In the genomic region with DNA sequence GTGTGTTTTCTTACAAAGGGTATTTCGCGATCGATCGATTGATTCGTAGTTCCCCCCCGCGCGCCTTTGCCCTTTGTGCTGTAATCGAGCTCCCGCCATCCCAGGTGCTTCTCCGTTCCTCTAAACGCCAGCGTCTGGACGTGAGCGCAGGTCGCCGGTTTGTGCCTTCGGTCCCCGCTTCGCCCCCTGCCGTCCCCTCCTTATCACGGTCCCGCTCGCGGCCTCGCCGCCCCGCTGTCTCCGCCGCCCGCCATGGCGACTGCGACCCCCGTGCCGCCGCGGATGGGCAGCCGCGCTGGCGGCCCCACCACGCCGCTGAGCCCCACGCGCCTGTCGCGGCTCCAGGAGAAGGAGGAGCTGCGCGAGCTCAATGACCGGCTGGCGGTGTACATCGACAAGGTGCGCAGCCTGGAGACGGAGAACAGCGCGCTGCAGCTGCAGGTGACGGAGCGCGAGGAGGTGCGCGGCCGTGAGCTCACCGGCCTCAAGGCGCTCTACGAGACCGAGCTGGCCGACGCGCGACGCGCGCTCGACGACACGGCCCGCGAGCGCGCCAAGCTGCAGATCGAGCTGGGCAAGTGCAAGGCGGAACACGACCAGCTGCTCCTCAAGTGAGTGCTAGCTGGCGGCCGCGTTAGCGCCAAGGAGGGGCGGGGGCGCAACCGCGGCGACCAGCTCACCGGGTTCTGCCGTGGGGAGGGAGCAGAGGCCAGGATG, we compare ENCODE assay signal across 8 cellular contexts. TPM values are rescaled to one million over a fixed set of nuclear protein-coding genes. Genes with fewer than 3 reads are reported as not detected.
DNase-seq lines count a peak whose midpoint lies in the region; ATAC-seq and TF ChIP-seq lines count a peak whose summit lies in the region.

No MANE protein-coding gene starts in this region.

- H3K27me3 ChIP-seq in NT2/D1 (ENCODE audit: insufficient read depth, insufficient read length): no peaks in the 10 kb centered on the region
- H3K27me3 ChIP-seq in naive thymus-derived CD4-positive, alpha-beta T cell (ENCODE audit: control insufficient read depth in 2 of 2, insufficient read depth in 2 of 2, low read length in 2 of 2): no peaks in the 10 kb centered on the region

- POLR2A ChIA-PET in naive thymus-derived CD4-positive, alpha-beta T cell (lab: Charles Lee): interaction anchor here (0.8 to 3.1 kb wide), 22 partner anchors 8 to 1305 kb away, joined by 3 to 31 read pairs (median 4); a partner anchor contains a TSS

- peaks cover 15% of the 10 kb centered on the region for H3K36me3 Mint-ChIP-seq in activated T-helper 1 cell treated with anti-CD3 and anti-CD28 coated beads, Interleukin-12 subunit alpha, Interleukin-12 subunit beta, Interleukin-2, Interleukin-4 antibody, amounts not matched to agents 30 ng/mL and 10 ng/mL and 1 ng/mL, durations not matched to agents 14 hours and 24 hours and 36 hours (ENCODE audit: low read depth)
- peaks cover 0 to 14% (median 0%) of the 10 kb centered on the region in 5 donors for H3K36me3 Mint-ChIP-seq in naive thymus-derived CD4-positive, alpha-beta T cell
- H3K36me3 Mint-ChIP-seq in stimulated activated naive B cell treated with anti-CD40 and anti-IgM and Interleukin-4, amounts not matched to agents 10 μg/mL and 1 μg/mL and 100 μg/mL, for 72 hours: peaks cover 8 to 11% of the 10 kb centered on the region in 2 donors

- H3K27ac Mint-ChIP-seq in activated T-helper 1 cell treated with anti-CD3 and anti-CD28 coated beads, Interleukin-12 subunit alpha, Interleukin-12 subunit beta, Interleukin-2, Interleukin-4 antibody, amounts not matched to agents 30 ng/mL and 10 ng/mL and 1 ng/mL, durations not matched to agents 14 hours and 24 hours and 36 hours: peak overlapping the region; percentile 95
- H3K27ac Mint-ChIP-seq in naive thymus-derived CD4-positive, alpha-beta T cell: peak overlapping the region; percentile 91 to 99 (median 95)
- peak overlapping the region; percentile 98 for H3K27ac Mint-ChIP-seq in stimulated activated naive B cell treated with anti-CD40 and anti-IgM and Interleukin-4, amounts not matched to agents 10 μg/mL and 1 μg/mL and 100 μg/mL, for 72 hours

- H3K4me1 ChIP-seq in NT2/D1 (ENCODE audit: insufficient read depth, insufficient read length): no peaks in the 10 kb centered on the region
- peaks cover 18 to 22% of the 10 kb centered on the region in 2 donors for H3K4me1 ChIP-seq in naive thymus-derived CD4-positive, alpha-beta T cell (ENCODE audit: control insufficient read depth in 2 of 2, insufficient read depth in 2 of 2, low read length in 2 of 2)

- peak overlapping the region; percentile 94 for H3K4me3 ChIP-seq in NT2/D1 (ENCODE audit: insufficient read length, low read depth)
- peak overlapping the region; percentile 93 for H3K4me3 ChIP-seq in naive thymus-derived CD4-positive, alpha-beta T cell (ENCODE audit: low read length)

- peak overlapping the region; percentile 90 for H3K4me3 Mint-ChIP-seq in activated T-helper 1 cell treated with anti-CD3 and anti-CD28 coated beads, Interleukin-12 subunit alpha, Interleukin-12 subunit beta, Interleukin-2, Interleukin-4 antibody, amounts not matched to agents 30 ng/mL and 10 ng/mL and 1 ng/mL, durations not matched to agents 14 hours and 24 hours and 36 hours
- peak overlapping the region; percentile 89 to 97 (median 96) for H3K4me3 Mint-ChIP-seq in naive thymus-derived CD4-positive, alpha-beta T cell
- peak overlapping the region; percentile 98 for H3K4me3 Mint-ChIP-seq in stimulated activated naive B cell treated with anti-CD40 and anti-IgM and Interleukin-4, amounts not matched to agents 10 μg/mL and 1 μg/mL and 100 μg/mL, for 72 hours

- ATAC-seq in HG02759 (IDR thresholded peaks at IDR 0.05; ENCODE audit: unreplicated experiment) (peak; percentile 14), HG02870 (IDR thresholded peaks at IDR 0.05; ENCODE audit: unreplicated experiment) (no peak)
- peak; percentile 29 for ATAC-seq in naive thymus-derived CD4-positive, alpha-beta T cell
- peak; percentile 46 to 51 for ATAC-seq in stimulated activated naive B cell treated with anti-CD40 and anti-IgM and Interleukin-4, amounts not matched to agents 10 μg/mL and 1 μg/mL and 100 μg/mL, for 72 hours (replicated peaks)

- intact Hi-C loops in activated T-helper 1 cell treated with anti-CD3 and anti-CD28 coated beads, Interleukin-12 subunit alpha, Interleukin-12 subunit beta, Interleukin-2, Interleukin-4 antibody, amounts not matched to agents 30 ng/mL and 10 ng/mL and 1 ng/mL, durations not matched to agents 14 hours and 24 hours and 36 hours (cut with micrococcal nuclease): loop anchor here (1.0 to 10.0 kb wide), 4 partner anchors 47 to 1307 kb away; a partner anchor contains a TSS
- intact Hi-C loops in naive thymus-derived CD4-positive, alpha-beta T cell (cut with micrococcal nuclease): loop anchor here (1.0 to 10.0 kb wide), 10 partner anchors 35 to 741 kb away; a partner anchor contains a TSS

- CTCF ChIA-PET in naive thymus-derived CD4-positive, alpha-beta T cell (lab: Charles Lee): interaction anchor here (0.6 to 6.0 kb wide), 11 partner anchors 19 to 297 kb away, joined by 3 to 95 read pairs (median 4); a partner anchor contains a TSS

- no peaks in the 10 kb centered on the region for H3K9me3 Mint-ChIP-seq in activated T-helper 1 cell treated with anti-CD3 and anti-CD28 coated beads, Interleukin-12 subunit alpha, Interleukin-12 subunit beta, Interleukin-2, Interleukin-4 antibody, amounts not matched to agents 30 ng/mL and 10 ng/mL and 1 ng/mL, durations not matched to agents 14 hours and 24 hours and 36 hours
- H3K9me3 Mint-ChIP-seq in naive thymus-derived CD4-positive, alpha-beta T cell: no peaks in the 10 kb centered on the region
- H3K9me3 Mint-ChIP-seq in stimulated activated naive B cell treated with anti-CD40 and anti-IgM and Interleukin-4, amounts not matched to agents 10 μg/mL and 1 μg/mL and 100 μg/mL, for 72 hours: no peaks in the 10 kb centered on the region

- no peaks in the 10 kb centered on the region for H3K9me3 ChIP-seq in NT2/D1 (ENCODE audit: insufficient read depth, low read length)
- H3K9me3 ChIP-seq in naive thymus-derived CD4-positive, alpha-beta T cell (ENCODE audit: control insufficient read depth in 2 of 3, low read length in 3 of 3): no peaks in the 10 kb centered on the region

- peak overlapping the region; percentile 100 for H3K9ac ChIP-seq in NT2/D1 (ENCODE audit: insufficient read length, low read depth)

- H3K27me3 Mint-ChIP-seq in activated T-helper 1 cell treated with anti-CD3 and anti-CD28 coated beads, Interleukin-12 subunit alpha, Interleukin-12 subunit beta, Interleukin-2, Interleukin-4 antibody, amounts not matched to agents 30 ng/mL and 10 ng/mL and 1 ng/mL, durations not matched to agents 14 hours and 24 hours and 36 hours (ENCODE audit: insufficient read depth): no peaks in the 10 kb centered on the region
- no peaks in the 10 kb centered on the region for H3K27me3 Mint-ChIP-seq in naive thymus-derived CD4-positive, alpha-beta T cell
- H3K27me3 Mint-ChIP-seq in stimulated activated naive B cell treated with anti-CD40 and anti-IgM and Interleukin-4, amounts not matched to agents 10 μg/mL and 1 μg/mL and 100 μg/mL, for 72 hours: no peaks in the 10 kb centered on the region

- DNase-seq in NT2/D1 (ENCODE audit: low read depth, low spot score) (no peak), fibroblast of gingiva (ENCODE audit: low read depth) (peak; percentile 56)
- DNase-seq in activated T-helper 1 cell treated with anti-CD3 and anti-CD28 coated beads, Interleukin-12 subunit alpha, Interleukin-12 subunit beta, Interleukin-2, Interleukin-4 antibody, amounts not matched to agents 30 ng/mL and 10 ng/mL and 1 ng/mL, durations not matched to agents 14 hours and 24 hours and 36 hours (ENCODE audit: low spot score): peak; percentile 54
- DNase-seq in naive thymus-derived CD4-positive, alpha-beta T cell: peak; percentile 45 to 65 (median 63)
- DNase-seq in stimulated activated naive B cell treated with anti-CD40 and anti-IgM and Interleukin-4, amounts not matched to agents 10 μg/mL and 1 μg/mL and 100 μg/mL, for 72 hours: peak; percentile 56

- H3K36me3 ChIP-seq in NT2/D1 (ENCODE audit: insufficient read depth, insufficient read length, low read length): peaks cover 14% of the 10 kb centered on the region
- H3K36me3 ChIP-seq in naive thymus-derived CD4-positive, alpha-beta T cell (ENCODE audit: control insufficient read depth in 2 of 3, insufficient read depth in 3 of 3, low read length in 3 of 3): peaks cover 0 to 10% (median 0%) of the 10 kb centered on the region in 3 experiments

- TF ChIP-seq CTCF in GM12874 (IDR thresholded peaks at IDR 0.05; ENCODE audit: insufficient read depth, low read depth, low read length): peak; percentile 21; the same call in 1 of the 2 replicates

- H3K4me1 Mint-ChIP-seq in activated T-helper 1 cell treated with anti-CD3 and anti-CD28 coated beads, Interleukin-12 subunit alpha, Interleukin-12 subunit beta, Interleukin-2, Interleukin-4 antibody, amounts not matched to agents 30 ng/mL and 10 ng/mL and 1 ng/mL, durations not matched to agents 14 hours and 24 hours and 36 hours (ENCODE audit: low read depth): peaks cover 31% of the 10 kb centered on the region
- H3K4me1 Mint-ChIP-seq in naive thymus-derived CD4-positive, alpha-beta T cell: peaks cover 6 to 35% (median 28%) of the 10 kb centered on the region in 7 donors
- H3K4me1 Mint-ChIP-seq in stimulated activated naive B cell treated with anti-CD40 and anti-IgM and Interleukin-4, amounts not matched to agents 10 μg/mL and 1 μg/mL and 100 μg/mL, for 72 hours: peaks cover 7 to 26% of the 10 kb centered on the region in 2 donors

- H3K27ac ChIP-seq in naive thymus-derived CD4-positive, alpha-beta T cell (ENCODE audit: low read depth, low read length): peak overlapping the region; percentile 97

RNA-seq across cellular contexts. Expression of a gene that starts 0.5 kb away (rescaled TPM):
- 200 and 209 TPM in 2 replicates for total RNA-seq in activated T-helper 1 cell treated with anti-CD3 and anti-CD28 coated beads, Interleukin-12 subunit alpha, Interleukin-12 subunit beta, Interleukin-2, Interleukin-4 antibody, amounts not matched to agents 30 ng/mL and 10 ng/mL and 1 ng/mL, durations not matched to agents 14 hours and 24 hours and 36 hours
- total RNA-seq in naive thymus-derived CD4-positive, alpha-beta T cell: 100 to 1,000 TPM in 1 of 5 experiments, 10 to 100 TPM in 4; 20.8 to 218 (median 32.6) TPM
- 10 to 100 TPM; 10.5 to 11.3 TPM for polyA plus RNA-seq in naive thymus-derived CD4-positive, alpha-beta T cell
